In the genomic region with DNA sequence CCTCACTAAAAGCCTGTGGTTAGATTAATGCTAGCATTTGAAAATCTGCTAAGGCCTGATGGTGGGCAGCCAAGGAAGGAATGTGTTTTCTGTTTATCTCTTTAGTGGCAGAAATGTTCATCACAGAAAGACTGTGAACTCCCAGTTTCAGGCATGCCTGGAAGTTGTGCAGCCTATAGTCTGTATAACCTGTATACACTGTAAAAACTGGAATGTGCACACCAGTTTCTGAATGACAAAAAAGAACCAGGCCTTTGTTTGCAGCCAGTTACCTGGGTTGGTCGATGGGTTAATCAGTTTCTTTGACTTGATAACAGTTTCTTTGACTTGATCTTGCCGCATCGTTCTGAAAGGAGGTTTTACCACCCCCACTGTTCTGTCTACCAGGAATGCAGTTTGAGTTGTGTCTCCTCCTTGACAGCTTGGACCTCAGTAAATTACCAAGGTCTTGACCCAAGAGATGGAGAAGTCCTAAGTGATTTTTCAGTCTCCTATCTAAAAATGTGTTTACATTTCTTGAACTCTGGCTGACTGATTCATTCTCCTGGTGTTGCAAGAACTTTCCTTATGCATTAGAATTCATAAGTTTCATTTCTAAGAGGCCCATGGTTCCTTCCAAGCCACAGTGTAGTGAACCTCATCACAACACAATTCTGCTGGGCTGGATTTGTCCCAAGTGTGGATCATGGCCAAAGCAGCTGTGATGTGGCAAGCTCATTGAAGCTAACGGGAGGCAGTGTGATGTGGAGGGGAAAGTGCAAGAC, we compare ENCODE assay signal across 12 cellular contexts.
A peak's percentile ranks its signal among the peaks of the same experiment; 100 is the strongest.
DNase-seq lines count a peak whose midpoint lies in the region; ATAC-seq and TF ChIP-seq lines count a peak whose summit lies in the region.
"Had no signal": no experiment of that assay in that cellular context is flagged by ENCODE, and none has a peak within 500 bp of the region (broad histone marks: within the 10 kb centered on the region; RNA-seq: fewer than 3 reads in every experiment).

No MANE protein-coding gene starts in this region.

- H3K9me3 ChIP-seq in IMR-90 (ENCODE audit: control insufficient read depth, insufficient read depth, low read length), result no peaks in the 10 kb centered on the region
- no peaks in the 10 kb centered on the region for H3K9me3 ChIP-seq in mesenchymal stem cell (ENCODE audit: control insufficient read depth, low read length)

- no CpG with 5 or more reads among the region's 4 CpGs for WGBS in IMR-90 (ENCODE audit: extremely low coverage in 2 of 2, insufficient read length in 1 of 2), 2 experiments
- 10% methylated on average over 4 of the region's 4 CpGs for whole genome bisulfite sequencing in mesenchymal stem cell

- TF ChIP-seq RAD21 in IMR-90 (IDR thresholded peaks at IDR 0.05; ENCODE audit: low read length), result peak; percentile 27; the same call in 1 of the 2 replicates

- H3K36me3 Mint-ChIP-seq in type B pancreatic cell, result no peaks in the 10 kb centered on the region
- H3K36me3 Mint-ChIP-seq: activated naive CD8-positive, alpha-beta T cell treated with anti-CD3 and anti-CD28 coated beads, Interleukin-2, amount 10 ng/mL, durations not matched to agents 7 days and 5 days had no signal

- no peak overlapping the region for H2BK12ac ChIP-seq in mesenchymal stem cell (ENCODE audit: low read length in 2 of 2)

- peak; percentile 100 for DNase-seq in IMR-90
- DNase-seq in epithelial cell of prostate (ENCODE audit: low read depth, low spot score), result peak; percentile 36
- peak; percentile 99 for DNase-seq in mesenchymal stem cell
- DNase-seq in type B pancreatic cell (ENCODE audit: extremely low spot score, unreplicated experiment), result no peak
- DNase-seq in stimulated activated naive CD8-positive, alpha-beta T cell treated with anti-CD3 and anti-CD28 coated beads, Interleukin-15, amount 100 ng/mL, for 72 hours, result no peak
- DNase-seq in NCI-H2107 treated with DMSO at 0.1 percent for 48 hours (lab: John Stamatoyannopoulos, UW; ENCODE audit: unreplicated experiment), result no peak
- no peak for DNase-seq in NCI-H446 treated with DMSO at 0.1 percent for 48 hours (lab: John Stamatoyannopoulos, UW)
- DNase-seq: activated naive CD8-positive, alpha-beta T cell treated with anti-CD3 and anti-CD28 coated beads, Interleukin-2, amount 10 ng/mL, durations not matched to agents 7 days and 5 days; NCI-H1048; stimulated activated CD4-positive, alpha-beta T cell treated with anti-CD3 and anti-CD28 coated beads, Interleukin-4, amount 100 ng/mL, for 1 hour; T-helper 17 cell had no signal

- in situ Hi-C loops in IMR-90 (cut with MboI; ENCODE audit: low sequenced_read_pairs), result no loop called here

- H3K4me2 ChIP-seq in IMR-90 (ENCODE audit: low read depth, low read length), result peak overlapping the region; percentile 63
- H3K4me2 ChIP-seq in mesenchymal stem cell (ENCODE audit: low read length, poor library complexity, severe bottlenecking), result no peak overlapping the region

- H3K23ac ChIP-seq in IMR-90 (ENCODE audit: low read depth, low read length) (peak overlapping the region; percentile 77), mesenchymal stem cell (ENCODE audit: low read length in 2 of 2) (no peak overlapping the region)

- H3K9ac ChIP-seq in IMR-90 (ENCODE audit: low read depth, low read length) (peak overlapping the region; percentile 58; the same call in 1 of the 2 replicates), mesenchymal stem cell (ENCODE audit: low read length) (peak overlapping the region; percentile 1)

- H2BK120ac ChIP-seq in IMR-90 (ENCODE audit: low read depth, low read length), result peak overlapping the region; percentile 98
- no peak overlapping the region for H2BK120ac ChIP-seq in mesenchymal stem cell (ENCODE audit: low read depth, low read length)

- BruUV-seq in IMR-90 (replicated peaks; lab: Mats Ljungman, UMichigan), result no TSS peak

- H3K27ac ChIP-seq in IMR-90 (ENCODE audit: insufficient read depth, low read length) (peak overlapping the region; percentile 42; the same call in 1 of the 2 replicates), epithelial cell of prostate (no peak overlapping the region), mesenchymal stem cell (ENCODE audit: low read length, poor library complexity, severe bottlenecking) (peak overlapping the region; percentile 52)

- H3K14ac ChIP-seq in IMR-90 (replicated peaks; ENCODE audit: low read depth, low read length) (peak overlapping the region; percentile 88), mesenchymal stem cell (ENCODE audit: low read length in 2 of 2) (no peak overlapping the region)

- H3K4ac ChIP-seq in IMR-90 (ENCODE audit: low read depth, low read length), result peak overlapping the region; percentile 99
- peak overlapping the region in 1 of 2 experiments; percentile 51 for H3K4ac ChIP-seq in mesenchymal stem cell (ENCODE audit: low read depth in 1 of 2, low read length in 2 of 2)

- H2BK15ac ChIP-seq in IMR-90 (ENCODE audit: low read depth, low read length), result peak overlapping the region; percentile 94; the same call in 2 of the 3 replicates
- H2BK15ac ChIP-seq in mesenchymal stem cell (ENCODE audit: low read depth, poor library complexity, severe bottlenecking), result no peak overlapping the region

- peaks cover 18% of the 10 kb centered on the region for H3K4me1 Mint-ChIP-seq in type B pancreatic cell (ENCODE audit: unreplicated experiment)
- no peaks in the 10 kb centered on the region for H3K4me1 Mint-ChIP-seq in stimulated activated naive CD8-positive, alpha-beta T cell treated with anti-CD3 and anti-CD28 coated beads, Interleukin-15, amount 100 ng/mL, for 72 hours
- H3K4me1 Mint-ChIP-seq: activated naive CD8-positive, alpha-beta T cell treated with anti-CD3 and anti-CD28 coated beads, Interleukin-2, amount 10 ng/mL, durations not matched to agents 7 days and 5 days; T-helper 17 cell had no signal

- CTCF ChIA-PET in IMR-90 (lab: Yijun Ruan, JAX), result interaction anchor here (0.8 to 1.0 kb wide), 2 partner anchors 28 to 32 kb away, joined by 4 to 8 read pairs; no protein-coding TSS in a partner anchor

- intact Hi-C loops in IMR-90 (cut with micrococcal nuclease), result loop anchor here (1.0 to 2.0 kb wide), 2 partner anchors 20 to 97 kb away; no protein-coding TSS in a partner anchor

- peak overlapping the region; percentile 100 for H2BK20ac ChIP-seq in IMR-90 (ENCODE audit: low read depth, low read length)

- H3K4me3 Mint-ChIP-seq in type B pancreatic cell, result no peak overlapping the region
- H3K4me3 Mint-ChIP-seq in stimulated activated naive CD8-positive, alpha-beta T cell treated with anti-CD3 and anti-CD28 coated beads, Interleukin-15, amount 100 ng/mL, for 72 hours, result no peak overlapping the region
- H3K4me3 Mint-ChIP-seq: activated naive CD8-positive, alpha-beta T cell treated with anti-CD3 and anti-CD28 coated beads, Interleukin-2, amount 10 ng/mL, durations not matched to agents 7 days and 5 days; T-helper 17 cell had no signal

- H4K8ac ChIP-seq in IMR-90 (ENCODE audit: low read depth in 2 of 2, low read length in 2 of 2) (peak overlapping the region; percentile 12 to 71; a peak in 3 of 4 replicates), mesenchymal stem cell (ENCODE audit: low read length) (no peak overlapping the region)

- peak; percentile 82 for ATAC-seq in IMR-90 (ENCODE audit: low read depth)
- no peak for ATAC-seq in stimulated activated naive CD8-positive, alpha-beta T cell treated with anti-CD3 and anti-CD28 coated beads, Interleukin-15, amount 100 ng/mL, for 72 hours
- no peak for ATAC-seq in GM18907 (IDR thresholded peaks at IDR 0.05; ENCODE audit: unreplicated experiment)
- ATAC-seq: T-helper 17 cell had no signal

- POLR2A ChIA-PET in IMR-90 (lab: Charles Lee; ENCODE audit: unreplicated experiment), result no interaction called here

- no peaks in the 10 kb centered on the region for H3K36me3 ChIP-seq in IMR-90 (ENCODE audit: control insufficient read depth, insufficient read depth, low read length)
- H3K36me3 ChIP-seq in mesenchymal stem cell (ENCODE audit: control insufficient read depth in 1 of 2, insufficient read depth in 2 of 2, low read depth in 1 of 2, low read length in 2 of 2), result no peaks in the 10 kb centered on the region

- no peaks in the 10 kb centered on the region for H3K27me3 ChIP-seq in IMR-90 (ENCODE audit: control insufficient read depth, insufficient read depth, low read length)
- peaks cover 0 to 2% of the 10 kb centered on the region in 2 experiments for H3K27me3 ChIP-seq in mesenchymal stem cell (ENCODE audit: control insufficient read depth in 1 of 2, insufficient read depth in 1 of 2, low read length in 2 of 2)

- H4K20me1 ChIP-seq in IMR-90 (ENCODE audit: insufficient read depth, low read length), result no peaks in the 10 kb centered on the region

- peak overlapping the region; percentile 61 for H3K27ac Mint-ChIP-seq in type B pancreatic cell
- no peak overlapping the region for H3K27ac Mint-ChIP-seq in stimulated activated naive CD8-positive, alpha-beta T cell treated with anti-CD3 and anti-CD28 coated beads, Interleukin-15, amount 100 ng/mL, for 72 hours
- H3K27ac Mint-ChIP-seq: activated naive CD8-positive, alpha-beta T cell treated with anti-CD3 and anti-CD28 coated beads, Interleukin-2, amount 10 ng/mL, durations not matched to agents 7 days and 5 days; T-helper 17 cell had no signal

- peak overlapping the region; percentile 89 for H3K18ac ChIP-seq in IMR-90 (ENCODE audit: low read depth, low read length)
- peak overlapping the region; percentile 37 to 40 for H3K18ac ChIP-seq in mesenchymal stem cell (ENCODE audit: low read depth in 1 of 2, low read length in 2 of 2)

- peak overlapping the region; percentile 49 for H2AK5ac ChIP-seq in IMR-90 (ENCODE audit: low read depth, low read length)
- H2AK5ac ChIP-seq in mesenchymal stem cell (ENCODE audit: low read length, severe bottlenecking), result no peak overlapping the region

- dilution Hi-C loops in IMR-90 (cut with HindIII; ENCODE audit: low sequenced_read_pairs, unreplicated experiment), result no loop called here

- no peak overlapping the region for H3K4me3 ChIP-seq in IMR-90 (ENCODE audit: insufficient read depth, low read depth, low read length)
- H3K4me3 ChIP-seq in mesenchymal stem cell (ENCODE audit: insufficient read depth in 1 of 2, low read depth in 1 of 2, low read length in 2 of 2), result peak overlapping the region in 1 of 2 experiments; percentile 0

- no peak overlapping the region for H2AK9ac ChIP-seq in IMR-90 (replicated peaks; ENCODE audit: low read depth, low read length, poor library complexity)

- H3K79me1 ChIP-seq in IMR-90 (ENCODE audit: low read depth in 1 of 2, low read length in 2 of 2) (0 out of 4 replicates have a peak, but pooled peaks cover 0 to 5% of the 10 kb centered on the region in 2 experiments), mesenchymal stem cell (replicated peaks; ENCODE audit: low read length, poor library complexity, severe bottlenecking) (no peaks in the 10 kb centered on the region)

- H4K5ac ChIP-seq in IMR-90 (ENCODE audit: low read depth, low read length), result peak overlapping the region; percentile 39; the same call in 1 of the 2 replicates

- H2AFZ ChIP-seq in IMR-90 (replicated peaks; ENCODE audit: low read length, poor library complexity) (no peak overlapping the region), mesenchymal stem cell (ENCODE audit: low read depth, low read length) (no peak overlapping the region)

- no peaks in the 10 kb centered on the region for H3K9me3 Mint-ChIP-seq in type B pancreatic cell
- H3K9me3 Mint-ChIP-seq in stimulated activated naive CD8-positive, alpha-beta T cell treated with anti-CD3 and anti-CD28 coated beads, Interleukin-15, amount 100 ng/mL, for 72 hours, result no peaks in the 10 kb centered on the region
- H3K9me3 Mint-ChIP-seq: activated naive CD8-positive, alpha-beta T cell treated with anti-CD3 and anti-CD28 coated beads, Interleukin-2, amount 10 ng/mL, durations not matched to agents 7 days and 5 days had no signal

- H2BK5ac ChIP-seq in IMR-90 (ENCODE audit: low read depth, low read length, poor library complexity, severe bottlenecking) (peak overlapping the region; percentile 98), mesenchymal stem cell (ENCODE audit: low read depth, low read length, poor library complexity, severe bottlenecking) (no peak overlapping the region)

- peak overlapping the region; percentile 98 for H4K91ac ChIP-seq in IMR-90 (ENCODE audit: insufficient read depth, low read depth, low read length)
- no peak overlapping the region for H4K91ac ChIP-seq in mesenchymal stem cell (ENCODE audit: low read length)

- peak; percentile 16; the same call in 1 of the 2 replicates for TF ChIP-seq CTCF in IMR-90 (conservative IDR thresholded peaks at IDR 0.05; ENCODE audit: low read depth, low read length)
- no peak for TF ChIP-seq CTCF in type B pancreatic cell (conservative IDR thresholded peaks at IDR 0.05)

- H3K27me3 Mint-ChIP-seq in type B pancreatic cell, result no peaks in the 10 kb centered on the region
- H3K27me3 Mint-ChIP-seq in stimulated activated naive CD8-positive, alpha-beta T cell treated with anti-CD3 and anti-CD28 coated beads, Interleukin-15, amount 100 ng/mL, for 72 hours, result peaks cover 8% of the 10 kb centered on the region
- H3K27me3 Mint-ChIP-seq: activated naive CD8-positive, alpha-beta T cell treated with anti-CD3 and anti-CD28 coated beads, Interleukin-2, amount 10 ng/mL, durations not matched to agents 7 days and 5 days had no signal

- no peak for TF ChIP-seq POLR2A in IMR-90 (IDR thresholded peaks at IDR 0.05; ENCODE audit: low read depth, low read length)

- peaks cover 20% of the 10 kb centered on the region for H3K4me1 ChIP-seq in IMR-90 (ENCODE audit: control insufficient read depth, insufficient read depth, low read length)
- peaks cover 5% of the 10 kb centered on the region for H3K4me1 ChIP-seq in mesenchymal stem cell (ENCODE audit: control insufficient read depth, insufficient read depth, low read depth, low read length)

- H3K56ac ChIP-seq in IMR-90 (ENCODE audit: extremely low read depth, insufficient read depth, low read length), result peak overlapping the region; percentile 69; the same call in 1 of the 2 replicates

- peaks cover 12% of the 10 kb centered on the region for H3K9me1 ChIP-seq in IMR-90 (ENCODE audit: insufficient read depth, low read length)

Comparison
In these comparisons a context has a peak if more than half of its experiments do, and no peak if none do; other contexts are left out.
1. DNase-seq: peak in IMR-90 (single experiment), epithelial cell of prostate (single experiment) and mesenchymal stem cell (single experiment); none in type B pancreatic cell (single experiment), stimulated activated naive CD8-positive, alpha-beta T cell treated with anti-CD3 and anti-CD28 coated beads, Interleukin-15, amount 100 ng/mL, for 72 hours (0 of 2), NCI-H2107 treated with DMSO at 0.1 percent for 48 hours (single experiment) and NCI-H446 treated with DMSO at 0.1 percent for 48 hours (single experiment).